Comparison of ENCODE assay signal across 31 cellular contexts in the genomic region with DNA sequence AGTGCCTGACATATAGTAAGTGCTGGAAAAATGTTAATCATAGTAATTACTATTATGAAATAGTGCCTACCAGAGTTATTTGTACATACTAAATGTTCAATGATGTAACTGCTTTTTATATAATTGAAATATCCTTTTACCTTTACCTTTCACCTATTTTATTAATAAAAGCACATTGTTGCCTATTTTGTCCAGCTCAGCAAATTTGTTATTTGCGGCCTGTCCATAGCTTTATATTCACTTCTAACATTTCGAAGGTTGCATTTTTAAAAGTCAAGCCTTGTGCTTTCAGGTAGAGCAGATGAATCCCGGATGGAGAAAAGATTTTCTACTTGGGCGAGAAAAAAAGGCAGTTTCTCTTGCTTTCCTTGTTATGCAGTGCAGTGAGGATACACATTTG.
"Had no signal": no experiment of that assay in that cellular context is flagged by ENCODE, and none has a peak within 500 bp of the region (broad histone marks: within the 10 kb centered on the region; RNA-seq: fewer than 3 reads in every experiment).

No MANE protein-coding gene starts in this region.

- FAIRE-seq: bronchial epithelial cell had no signal

- H3K27ac ChIP-seq: ascending aorta, cardiac muscle cell, WERI-Rb-1 had no signal

- ATAC-seq: activated CD4-positive, alpha-beta T cell treated with anti-CD3 and anti-CD28 coated beads for 36 hours; activated CD4-positive, CD25-positive, alpha-beta regulatory T cell treated with anti-CD3 and anti-CD28 coated beads, Interleukin-2, amount 50 U/mL, for 24 hours; activated CD8-positive, alpha-beta memory T cell treated with anti-CD3 and anti-CD28 coated beads, Interleukin-2, amount 10 ng/mL, durations not matched to agents 7 days and 5 days; activated CD8-positive, alpha-beta T cell treated with anti-CD3 and anti-CD28 coated beads, Interleukin-2, amount 10 ng/mL, durations not matched to agents 7 days and 5 days; activated naive CD8-positive, alpha-beta T cell treated with anti-CD3 and anti-CD28 coated beads, Interleukin-2, amount 50 U/mL, for 24 hours; WTC11 had no signal

- H3K9me3 ChIP-seq: ascending aorta had no signal

- H3K4me1 ChIP-seq: ascending aorta had no signal

- H3K27me3 ChIP-seq: ascending aorta had no signal

- H3K4me3 ChIP-seq: ascending aorta, cardiac muscle cell had no signal

- H3K36me3 ChIP-seq: ascending aorta, cardiac muscle cell, WERI-Rb-1 had no signal

- DNase-seq: activated CD4-positive, alpha-beta memory T cell treated with anti-CD3 and anti-CD28 coated beads, Interleukin-2, amount 10 ng/mL, durations not matched to agents 7 days and 5 days; activated CD4-positive, alpha-beta T cell treated with anti-CD3 and anti-CD28 coated beads for 1 hour; activated CD4-positive, alpha-beta T cell treated with anti-CD3 and anti-CD28 coated beads for 36 hours; activated CD4-positive, alpha-beta T cell treated with anti-CD3 and anti-CD28 coated beads for 48 hours; activated CD4-positive, alpha-beta T cell treated with anti-CD3 and anti-CD28 coated beads, Interleukin-2, amount 10 ng/mL, durations not matched to agents 7 days and 5 days; activated CD4-positive, alpha-beta T cell treated with anti-CD3 and anti-CD28 coated beads, Interleukin-2, amount 50 U/mL, for 48 hours; activated CD4-positive, CD25-positive, alpha-beta regulatory T cell; activated CD8-positive, alpha-beta memory T cell treated with anti-CD3 and anti-CD28 coated beads for 24 hours; activated CD8-positive, alpha-beta memory T cell treated with anti-CD3 and anti-CD28 coated beads, Interleukin-2, amount 10 ng/mL, durations not matched to agents 7 days and 5 days; activated CD8-positive, alpha-beta memory T cell treated with anti-CD3 and anti-CD28 coated beads, Interleukin-2, amount 50 U/mL, for 48 hours; activated CD8-positive, alpha-beta T cell treated with anti-CD3 and anti-CD28 coated beads, Interleukin-2, amount 10 ng/mL, durations not matched to agents 7 days and 5 days; activated effector memory CD4-positive, alpha-beta T cell treated with Interleukin-2 at 50 U/mL for 16 hours; activated gamma-delta T cell; activated naive CD4-positive, alpha-beta T cell treated with anti-CD3 and anti-CD28 coated beads, Interleukin-2, amount 10 ng/mL, durations not matched to agents 7 days and 5 days; activated naive CD4-positive, alpha-beta T cell treated with Interleukin-2 at 50 U/mL for 16 hours; activated naive CD8-positive, alpha-beta T cell treated with anti-CD3 and anti-CD28 coated beads, Interleukin-2, amount 10 ng/mL, durations not matched to agents 7 days and 5 days; activated naive CD8-positive, alpha-beta T cell treated with anti-CD3 and anti-CD28 coated beads, Interleukin-2, amount 50 U/mL, for 24 hours; activated T-cell treated with anti-CD3 and anti-CD28 coated beads, Interleukin-2, amount 50 U/mL, for 24 hours; activated T-cell treated with anti-CD3 and anti-CD28 coated beads, Interleukin-2, amount 50 U/mL, for 48 hours; amygdala; anterior cingulate cortex; caudate nucleus; cerebellar nuclear complex; T-helper 2 cell; T-helper 9 cell; WERI-Rb-1 had no signal
